8 cellular contexts compared by ENCODE assay signal in genomic region chr10:104122273-104123107, GRCh38. TPM values are rescaled to one million over a fixed set of nuclear protein-coding genes. Genes with fewer than 3 reads are reported as not detected.
DNase-seq lines count a peak whose midpoint lies in the region; ATAC-seq and TF ChIP-seq lines count a peak whose summit lies in the region.

No MANE protein-coding gene starts in this region.

- H3K36me3 ChIP-seq in cardiac muscle cell = no peaks in the 10 kb centered on the region

- DNase-seq in activated T-cell treated with anti-CD3 and anti-CD28 coated beads, Interleukin-2, amount 50 U/mL, for 24 hours = no peak
- no peak for DNase-seq in activated T-cell treated with anti-CD3 and anti-CD28 coated beads for 4 hours
- DNase-seq in activated CD4-positive, alpha-beta memory T cell treated with anti-CD3 and anti-CD28 coated beads for 36 hours = no peak
- peak in 1 of 2 donors; percentile 18 for DNase-seq in cardiac muscle cell (ENCODE audit: low read depth in 1 of 2, low spot score in 1 of 2)
- DNase-seq in retinal pigment epithelial cell (ENCODE audit: low read depth) = no peak
- DNase-seq in ecto neural progenitor cell (ENCODE audit: low spot score) = no peak

- peak overlapping the region; percentile 92 for H3K4me3 Mint-ChIP-seq in activated T-cell treated with anti-CD3 and anti-CD28 coated beads, Interleukin-2, amount 50 U/mL, for 24 hours
- peak overlapping the region; percentile 90 for H3K4me3 Mint-ChIP-seq in activated CD4-positive, alpha-beta memory T cell treated with anti-CD3 and anti-CD28 coated beads for 36 hours

- H3K27ac ChIP-seq in cardiac muscle cell = peak overlapping the region; percentile 86

- peaks cover 46% of the 10 kb centered on the region for H3K4me1 Mint-ChIP-seq in activated T-cell treated with anti-CD3 and anti-CD28 coated beads, Interleukin-2, amount 50 U/mL, for 24 hours (ENCODE audit: low read depth)
- peaks cover 39% of the 10 kb centered on the region for H3K4me1 Mint-ChIP-seq in activated CD4-positive, alpha-beta memory T cell treated with anti-CD3 and anti-CD28 coated beads for 36 hours (ENCODE audit: low read depth)

- no peak for TF ChIP-seq CTCF in cardiac muscle cell (IDR thresholded peaks at IDR 0.05; ENCODE audit: low read depth, low read length)
- TF ChIP-seq CTCF in retinal pigment epithelial cell (conservative IDR thresholded peaks at IDR 0.05; ENCODE audit: low read depth, low read length) = no peak

- H3K4me3 ChIP-seq in cardiac muscle cell = peak overlapping the region; percentile 61
- peak overlapping the region; percentile 75 for H3K4me3 ChIP-seq in retinal pigment epithelial cell (ENCODE audit: low read length)

- ATAC-seq in HG03432 (IDR thresholded peaks at IDR 0.05; ENCODE audit: unreplicated experiment) = peak; percentile 1
- ATAC-seq in GM21381 (IDR thresholded peaks at IDR 0.05; ENCODE audit: unreplicated experiment) = no peak

- no peaks in the 10 kb centered on the region for H3K27me3 ChIP-seq in cardiac muscle cell

- CTCF ChIA-PET in activated CD4-positive, alpha-beta memory T cell treated with anti-CD3 and anti-CD28 coated beads for 36 hours (lab: Charles Lee) = interaction anchor here (0.7 to 5.9 kb wide), 22 partner anchors 10 to 410 kb away, joined by 3 to 68 read pairs (median 4); partner anchors contain the start of genes CFAP43, CFAP58, GSTO1 and SLK

- no peaks in the 10 kb centered on the region for H3K9me3 ChIP-seq in cardiac muscle cell (ENCODE audit: low read depth)

- H3K36me3 Mint-ChIP-seq in activated T-cell treated with anti-CD3 and anti-CD28 coated beads, Interleukin-2, amount 50 U/mL, for 24 hours (ENCODE audit: low read depth) = peaks cover 44% of the 10 kb centered on the region
- peaks cover 16% of the 10 kb centered on the region for H3K36me3 Mint-ChIP-seq in activated CD4-positive, alpha-beta memory T cell treated with anti-CD3 and anti-CD28 coated beads for 36 hours

- no peaks in the 10 kb centered on the region for H3K9me3 Mint-ChIP-seq in activated T-cell treated with anti-CD3 and anti-CD28 coated beads, Interleukin-2, amount 50 U/mL, for 24 hours
- no peaks in the 10 kb centered on the region for H3K9me3 Mint-ChIP-seq in activated CD4-positive, alpha-beta memory T cell treated with anti-CD3 and anti-CD28 coated beads for 36 hours

- H3K27ac Mint-ChIP-seq in activated T-cell treated with anti-CD3 and anti-CD28 coated beads, Interleukin-2, amount 50 U/mL, for 24 hours = peak overlapping the region; percentile 99
- peak overlapping the region; percentile 97 for H3K27ac Mint-ChIP-seq in activated CD4-positive, alpha-beta memory T cell treated with anti-CD3 and anti-CD28 coated beads for 36 hours

- H3K27me3 Mint-ChIP-seq in activated T-cell treated with anti-CD3 and anti-CD28 coated beads, Interleukin-2, amount 50 U/mL, for 24 hours = no peaks in the 10 kb centered on the region
- H3K27me3 Mint-ChIP-seq in activated CD4-positive, alpha-beta memory T cell treated with anti-CD3 and anti-CD28 coated beads for 36 hours = no peaks in the 10 kb centered on the region

- POLR2A ChIA-PET in activated CD4-positive, alpha-beta memory T cell treated with anti-CD3 and anti-CD28 coated beads for 36 hours (lab: Charles Lee) = interaction anchor here (0.6 to 2.7 kb wide), 19 partner anchors 9 to 237 kb away, joined by 3 to 20 read pairs (median 6); partner anchors contain the start of genes GSTO1, GSTO2, ITPRIP and SLK

- peaks cover 12% of the 10 kb centered on the region for H3K4me1 ChIP-seq in cardiac muscle cell (ENCODE audit: low read depth)

- intact Hi-C loops in activated CD4-positive, alpha-beta memory T cell treated with anti-CD3 and anti-CD28 coated beads for 36 hours (cut with micrococcal nuclease) = loop anchor here (5.0 kb wide), 2 partner anchors 140 to 425 kb away; no protein-coding TSS in a partner anchor

RNA-seq across cellular contexts. Expression of gene SFR1, which starts 0.5 kb away (rescaled TPM):
- 10 to 100 TPM; 16.8 to 19.2 TPM for total RNA-seq in activated CD4-positive, alpha-beta memory T cell treated with anti-CD3 and anti-CD28 coated beads for 36 hours
- total RNA-seq in cardiac muscle cell = 5.5 and 8.7 TPM in 2 replicates
- 10.0 and 10.7 TPM in 2 replicates for polyA plus RNA-seq in cardiac muscle cell

RNA-seq across cellular contexts. Expression of gene COL17A1, which starts 36.8 kb away (rescaled TPM):
- not detected for total RNA-seq in activated CD4-positive, alpha-beta memory T cell treated with anti-CD3 and anti-CD28 coated beads for 36 hours
- not detected in 2 replicates for total RNA-seq in cardiac muscle cell
- polyA plus RNA-seq in cardiac muscle cell = 0.18 TPM in 1 of 2 replicates, not detected in the other
